ENCODE assay signal across 20 cellular contexts in genomic region chr7:34845666-34846361, GRCh38.
DNase-seq lines count a peak whose midpoint lies in the region; ATAC-seq, FAIRE-seq and TF ChIP-seq lines count a peak whose summit lies in the region.
"Had no signal": no experiment of that assay in that cellular context is flagged by ENCODE, and none has a peak within 500 bp of the region (broad histone marks: within the 10 kb centered on the region; RNA-seq: fewer than 3 reads in every experiment).

No MANE protein-coding gene starts in this region.

- H3K36me3 ChIP-seq in GM23338 (ENCODE audit: insufficient read depth) (no peaks in the 10 kb centered on the region), gastrocnemius medialis (no peaks in the 10 kb centered on the region)
- H3K36me3 ChIP-seq: cardiac muscle cell, HAP-1 had no signal

- ATAC-seq in A549 (peak; percentile 37 to 71; a peak in 5 of 6 replicates), GM23338 (peak; percentile 82), SK-N-SH treated with all-trans-retinoic acid at 6 μM for 48 hours (peak; percentile 42; the same call in 2 of the 3 replicates), gastrocnemius medialis (no peak), HG03571 (IDR thresholded peaks at IDR 0.05; ENCODE audit: unreplicated experiment) (no peak)
- ATAC-seq: natural killer cell treated with Interleukin-12 subunit alpha and Interleukin-12 subunit beta and Interleukin-15 and Interleukin-18, amount 100 ng/mL, for 72 hours; right cardiac atrium had no signal

- 51% methylated on average over 4 of the region's 4 CpGs for WGBS in A549 (ENCODE audit: missing lambda C conversion rate)

- no peak for FAIRE-seq in A549 (lab: Jason Lieb, UNC)
- FAIRE-seq: GM18507 had no signal

- H3K27ac ChIP-seq in A549 (peak overlapping the region in 1 of 2 experiments; percentile 16; a peak in 3 of 6 replicates), GM23338 (ENCODE audit: low read depth) (no peak overlapping the region), gastrocnemius medialis (no peak overlapping the region)
- H3K27ac ChIP-seq: cardiac muscle cell had no signal

- H3K36me3 Mint-ChIP-seq in GM23338 (ENCODE audit: low read depth) = no peaks in the 10 kb centered on the region; the same call in 2 of the 3 replicates
- no peaks in the 10 kb centered on the region for H3K36me3 Mint-ChIP-seq in type B pancreatic cell
- H3K36me3 Mint-ChIP-seq: natural killer cell treated with Interleukin-12 subunit alpha and Interleukin-12 subunit beta and Interleukin-15 and Interleukin-18, amount 100 ng/mL, for 72 hours had no signal

- in situ Hi-C loops in gastrocnemius medialis (cut with MboI; ENCODE audit: low sequenced_read_pairs in 4 of 4) = no loop called here

- peak overlapping the region; percentile 63 for H3K27ac Mint-ChIP-seq in GM23338
- H3K27ac Mint-ChIP-seq in type B pancreatic cell = no peak overlapping the region
- H3K27ac Mint-ChIP-seq: B cell; natural killer cell treated with Interleukin-12 subunit alpha and Interleukin-12 subunit beta and Interleukin-15 and Interleukin-18, amount 100 ng/mL, for 72 hours had no signal

- H3K9me3 Mint-ChIP-seq in GM23338 (peaks cover 13% of the 10 kb centered on the region; the same call in 2 of the 3 replicates), type B pancreatic cell (no peaks in the 10 kb centered on the region)

- TF ChIP-seq POLR2A in A549 (IDR thresholded peaks at IDR 0.05; ENCODE audit: low read length) (no peak), gastrocnemius medialis (IDR thresholded peaks at IDR 0.05) (no peak)

- H3F3A ChIP-seq in GM23338 (replicated peaks; ENCODE audit: low read depth) = no peaks in the 10 kb centered on the region

- H3K4me3 ChIP-seq in A549 (no peak overlapping the region), GM23338 (no peak overlapping the region), fibroblast of pulmonary artery (replicated peaks; ENCODE audit: low read depth, low read length) (no peak overlapping the region), gastrocnemius medialis (no peak overlapping the region)
- H3K4me3 ChIP-seq: cardiac muscle cell, HAP-1 had no signal

- no peak for TF ChIP-seq RAD21 in A549 (conservative IDR thresholded peaks at IDR 0.05 in 1 of 2, IDR thresholded peaks at IDR 0.05 in 1 of 2)

- CTCF ChIA-PET in A549 (lab: Yijun Ruan, JAX) = interaction anchor here (1.2 to 1.3 kb wide), 2 partner anchors 22 to 510 kb away, joined by 3 read pairs; no protein-coding TSS in a partner anchor

- H3K4me1 Mint-ChIP-seq in GM23338 (peaks cover 10% of the 10 kb centered on the region; the same call in 2 of the 3 replicates), type B pancreatic cell (ENCODE audit: unreplicated experiment) (peaks cover 9% of the 10 kb centered on the region)
- H3K4me1 Mint-ChIP-seq: B cell had no signal

- H3K9me3 ChIP-seq in A549 = no peaks in the 10 kb centered on the region
- H3K9me3 ChIP-seq in gastrocnemius medialis = no peaks in the 10 kb centered on the region
- H3K9me3 ChIP-seq: HAP-1 had no signal

- H3K4me3 Mint-ChIP-seq in GM23338 (no peak overlapping the region), type B pancreatic cell (no peak overlapping the region)
- H3K4me3 Mint-ChIP-seq: B cell; natural killer cell treated with Interleukin-12 subunit alpha and Interleukin-12 subunit beta and Interleukin-15 and Interleukin-18, amount 100 ng/mL, for 72 hours had no signal

- H3K4me2 ChIP-seq in A549 (peak overlapping the region; percentile 17; the same call in 1 of the 3 replicates), GM23338 (no peak overlapping the region)

- peak in 1 of 2 experiments; percentile 26 for DNase-seq in A549 (ENCODE audit: low read depth in 1 of 2, low spot score in 1 of 2)
- DNase-seq in GM23338 (ENCODE audit: low spot score) = peak; percentile 24
- peak; percentile 11 for DNase-seq in fibroblast of pulmonary artery (ENCODE audit: low read depth)
- DNase-seq in DMS79 (lab: John Stamatoyannopoulos, UW) = no peak
- no peak for DNase-seq in gastrocnemius medialis
- DNase-seq in type B pancreatic cell (ENCODE audit: extremely low spot score, unreplicated experiment) = no peak
- DNase-seq: activated CD8-positive, alpha-beta memory T cell treated with anti-CD3 and anti-CD28 coated beads for 24 hours; activated gamma-delta T cell treated with Interleukin-2 at 50 U/mL for 16 hours; MM.1S; NCI-H2171; right cardiac atrium; stimulated activated CD4-positive, alpha-beta T cell treated with anti-CD3 and anti-CD28 coated beads, Interleukin-4, amount 100 ng/mL, for 4 hours; stimulated activated naive CD4-positive, alpha-beta T cell had no signal

- no peak for TF ChIP-seq EP300 in A549 (IDR thresholded peaks at IDR 0.05)

- H2AFZ ChIP-seq in GM23338 = peak overlapping the region; percentile 70

- peaks cover 13% of the 10 kb centered on the region for H3K4me1 ChIP-seq in A549
- no peaks in the 10 kb centered on the region for H3K4me1 ChIP-seq in GM23338 (ENCODE audit: insufficient read depth)
- no peaks in the 10 kb centered on the region for H3K4me1 ChIP-seq in gastrocnemius medialis
- H3K4me1 ChIP-seq: HAP-1 had no signal

- POLR2A ChIA-PET in A549 (lab: Yijun Ruan, JAX) = no interaction called here

- H3K27me3 Mint-ChIP-seq in GM23338 (ENCODE audit: insufficient read depth, low read depth, poor library complexity) (no peaks in the 10 kb centered on the region), type B pancreatic cell (no peaks in the 10 kb centered on the region)

- no peaks in the 10 kb centered on the region for H3K79me2 ChIP-seq in GM23338 (replicated peaks; ENCODE audit: insufficient read depth)

- intact Hi-C loops in gastrocnemius medialis (cut with DNase I; ENCODE audit: low total_unique reads) = no loop called here

- peaks cover 8% of the 10 kb centered on the region for H3K9me2 ChIP-seq in GM23338 (ENCODE audit: insufficient read depth)

- TF ChIP-seq CTCF in A549 (IDR thresholded peaks at IDR 0.05) (no peak), GM23338 (conservative IDR thresholded peaks at IDR 0.05; ENCODE audit: low read depth in 2 of 2) (peak; percentile 11 to 30; a peak in 1 of 4 replicates), fibroblast of pulmonary artery (IDR thresholded peaks at IDR 0.05; ENCODE audit: low read length, missing control alignments) (no peak), gastrocnemius medialis (IDR thresholded peaks at IDR 0.05 in 4 of 5, conservative IDR thresholded peaks at IDR 0.05 in 1 of 5) (no peak), type B pancreatic cell (conservative IDR thresholded peaks at IDR 0.05) (no peak)

- no peaks in the 10 kb centered on the region for H4K20me1 ChIP-seq in GM23338 (replicated peaks; ENCODE audit: insufficient read depth)

- H3K27me3 ChIP-seq in GM23338 (ENCODE audit: insufficient read depth) (no peaks in the 10 kb centered on the region), gastrocnemius medialis (no peaks in the 10 kb centered on the region)
- H3K27me3 ChIP-seq: cardiac muscle cell had no signal

TF ChIP-seq in A549, 52 proteins besides CTCF, POLR2A, EP300 and RAD21 (continues in another document):
- TF ChIP-seq CEBPB (IDR thresholded peaks at IDR 0.05) = no peak
- TF ChIP-seq SMC3 (IDR thresholded peaks at IDR 0.05) = no peak
- TF ChIP-seq POLR2AphosphoS2 (conservative IDR thresholded peaks at IDR 0.05; ENCODE audit: low read length) = no peak
- no peak for TF ChIP-seq HOXB5 (CRISPR knock-in tag; IDR thresholded peaks at IDR 0.05)
- no peak for TF ChIP-seq MYC (IDR thresholded peaks at IDR 0.05; ENCODE audit: borderline replicate concordance, low read length)
- TF ChIP-seq PHF8 (IDR thresholded peaks at IDR 0.05; ENCODE audit: borderline replicate concordance, low read depth) = no peak
- TF ChIP-seq KDM5A (IDR thresholded peaks at IDR 0.05) = no peak
- no peak for TF ChIP-seq USF2 (IDR thresholded peaks at IDR 0.05)

TF ChIP-seq in GM23338, 12 proteins besides CTCF, POLR2A, EP300 and RAD21 (continues in another document):
- no peak for TF ChIP-seq POLR2AphosphoS5 (IDR thresholded peaks at IDR 0.05; ENCODE audit: low read depth)
- no peak for TF ChIP-seq NANOG (IDR thresholded peaks at IDR 0.05; ENCODE audit: borderline replicate concordance)
- no peak for TF ChIP-seq CREB1 (CRISPR knock-in tag; IDR thresholded peaks at IDR 0.05; ENCODE audit: low read depth)
- no peak for TF ChIP-seq EZH2 (IDR thresholded peaks at IDR 0.05; ENCODE audit: low read depth, unreplicated experiment)
- no peak for TF ChIP-seq JUNB (IDR thresholded peaks at IDR 0.05; ENCODE audit: unreplicated experiment)
- TF ChIP-seq EZH2phosphoT487 (IDR thresholded peaks at IDR 0.05; ENCODE audit: unreplicated experiment) = no peak
- no peak for TF ChIP-seq ETS1 (IDR thresholded peaks at IDR 0.05)
- no peak for TF ChIP-seq STAT1 (IDR thresholded peaks at IDR 0.05; ENCODE audit: unreplicated experiment)

TF ChIP-seq in SK-N-SH treated with all-trans-retinoic acid at 6 μM for 48 hours, 23 proteins besides CTCF, POLR2A, EP300 and RAD21 (continues in another document):
- TF ChIP-seq TSHZ2 (CRISPR knock-in tag; IDR thresholded peaks at IDR 0.05) = no peak
- no peak for TF ChIP-seq ZNF8 (CRISPR knock-in tag; IDR thresholded peaks at IDR 0.05)
- TF ChIP-seq RARB (CRISPR knock-in tag; IDR thresholded peaks at IDR 0.05) = no peak
- TF ChIP-seq CSDC2 (CRISPR knock-in tag; IDR thresholded peaks at IDR 0.05) = no peak

Comparison
In these comparisons a context has a peak if more than half of its experiments do, and no peak if none do; other contexts are left out.
1. ATAC-seq: peak in A549 (2 of 2), GM23338 (single experiment) and SK-N-SH treated with all-trans-retinoic acid at 6 μM for 48 hours (single experiment); none in gastrocnemius medialis (0 of 2) and HG03571 (single experiment).
2. DNase-seq: peak in GM23338 (single experiment) and fibroblast of pulmonary artery (single experiment); none in DMS79 (single experiment), gastrocnemius medialis (0 of 2) and type B pancreatic cell (single experiment).
3. CTCF ChIP-seq: peak in GM23338 (2 of 2); none in A549 (single experiment), fibroblast of pulmonary artery (single experiment), gastrocnemius medialis (0 of 5) and type B pancreatic cell (single experiment).